Comparison of ENCODE assay signal across 1 cellular context in the genomic region with DNA sequence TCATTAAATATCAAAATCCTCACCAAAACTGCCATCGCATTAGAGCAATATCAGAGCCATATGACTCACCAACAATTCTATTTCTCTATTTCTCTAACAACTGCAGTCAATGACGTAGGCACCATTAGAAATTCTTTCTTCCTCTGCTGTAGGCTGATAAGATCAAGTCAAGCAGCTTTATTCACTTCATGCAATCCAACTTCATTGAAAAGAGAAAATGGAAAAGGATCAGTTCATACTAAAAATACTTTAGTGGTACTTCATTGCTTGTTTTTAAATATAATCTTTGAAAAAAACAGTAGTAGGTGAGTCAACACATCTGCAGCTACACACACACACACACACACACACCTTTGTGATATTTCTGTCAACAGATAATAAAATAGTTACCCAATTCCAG.
TF ChIP-seq lines count a peak whose summit lies in the region.

No MANE protein-coding gene starts in this region.

TF ChIP-seq in SK-N-SH, 30 proteins besides CTCF, POLR2A, EP300 and RAD21 (continued from another document):
- no peak for TF ChIP-seq ZBTB33 (IDR thresholded peaks at IDR 0.05; ENCODE audit: borderline replicate concordance, low read depth)
- TF ChIP-seq SMC3 (IDR thresholded peaks at IDR 0.05; ENCODE audit: low read depth, low read length), result no peak
- no peak for TF ChIP-seq EZH2phosphoT487 (IDR thresholded peaks at IDR 0.05; ENCODE audit: borderline replicate concordance, low read depth)
- TF ChIP-seq FOXJ3 (CRISPR knock-in tag; IDR thresholded peaks at IDR 0.05), result no peak
- no peak for TF ChIP-seq RFX5 (IDR thresholded peaks at IDR 0.05; ENCODE audit: low read length)
- TF ChIP-seq FOSL2 (IDR thresholded peaks at IDR 0.05; ENCODE audit: borderline replicate concordance, low read depth), result peak; percentile 48; the same call in 1 of the 2 replicates
- no peak for TF ChIP-seq SIN3A (IDR thresholded peaks at IDR 0.05; ENCODE audit: borderline replicate concordance, low read depth, low read length)
- TF ChIP-seq REST (IDR thresholded peaks at IDR 0.05; ENCODE audit: low read depth, low read length), result no peak
- TF ChIP-seq MXI1 (IDR thresholded peaks at IDR 0.05; ENCODE audit: low read depth, low read length), result no peak
- TF ChIP-seq ELF1 (IDR thresholded peaks at IDR 0.05), result no peak
- no peak for TF ChIP-seq FOXM1 (IDR thresholded peaks at IDR 0.05; ENCODE audit: low read depth)
- no peak for TF ChIP-seq GABPA (IDR thresholded peaks at IDR 0.05; ENCODE audit: low read depth)
- TF ChIP-seq TCF12 (IDR thresholded peaks at IDR 0.05), result peak; percentile 80
- peak; percentile 37; the same call in 1 of the 2 replicates for TF ChIP-seq TEAD4 (IDR thresholded peaks at IDR 0.05; ENCODE audit: borderline replicate concordance, insufficient read depth)
- TF ChIP-seq POLR2AphosphoS5 (IDR thresholded peaks at IDR 0.05; ENCODE audit: low read depth, low read length), result no peak
- no peak for TF ChIP-seq USF2 (IDR thresholded peaks at IDR 0.05; ENCODE audit: borderline replicate concordance, low read depth, low read length)
- TF ChIP-seq, protein P1, sequence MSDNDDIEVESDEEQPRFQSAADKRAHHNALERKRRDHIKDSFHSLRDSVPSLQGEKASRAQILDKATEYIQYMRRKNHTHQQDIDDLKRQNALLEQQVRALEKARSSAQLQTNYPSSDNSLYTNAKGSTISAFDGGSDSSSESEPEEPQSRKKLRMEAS (IDR thresholded peaks at IDR 0.05; ENCODE audit: low read depth), result no peak
- peak; percentile 73 for TF ChIP-seq MEF2A (IDR thresholded peaks at IDR 0.05; ENCODE audit: borderline replicate concordance, low read depth)
- no peak for TF ChIP-seq NRF1 (IDR thresholded peaks at IDR 0.05; ENCODE audit: low read depth, low read length)
- no peak for TF ChIP-seq YY1 (IDR thresholded peaks at IDR 0.05; ENCODE audit: low read depth)
- peak; percentile 36; the same call in 1 of the 2 replicates for TF ChIP-seq NFIC (IDR thresholded peaks at IDR 0.05; ENCODE audit: borderline replicate concordance)
- no peak for TF ChIP-seq IRF3 (IDR thresholded peaks at IDR 0.05; ENCODE audit: low read depth, low read length)
- TF ChIP-seq CHD2 (IDR thresholded peaks at IDR 0.05; ENCODE audit: low read length, partially characterized antibody), result no peak
